8 cellular contexts compared by ENCODE assay signal in the genomic region with DNA sequence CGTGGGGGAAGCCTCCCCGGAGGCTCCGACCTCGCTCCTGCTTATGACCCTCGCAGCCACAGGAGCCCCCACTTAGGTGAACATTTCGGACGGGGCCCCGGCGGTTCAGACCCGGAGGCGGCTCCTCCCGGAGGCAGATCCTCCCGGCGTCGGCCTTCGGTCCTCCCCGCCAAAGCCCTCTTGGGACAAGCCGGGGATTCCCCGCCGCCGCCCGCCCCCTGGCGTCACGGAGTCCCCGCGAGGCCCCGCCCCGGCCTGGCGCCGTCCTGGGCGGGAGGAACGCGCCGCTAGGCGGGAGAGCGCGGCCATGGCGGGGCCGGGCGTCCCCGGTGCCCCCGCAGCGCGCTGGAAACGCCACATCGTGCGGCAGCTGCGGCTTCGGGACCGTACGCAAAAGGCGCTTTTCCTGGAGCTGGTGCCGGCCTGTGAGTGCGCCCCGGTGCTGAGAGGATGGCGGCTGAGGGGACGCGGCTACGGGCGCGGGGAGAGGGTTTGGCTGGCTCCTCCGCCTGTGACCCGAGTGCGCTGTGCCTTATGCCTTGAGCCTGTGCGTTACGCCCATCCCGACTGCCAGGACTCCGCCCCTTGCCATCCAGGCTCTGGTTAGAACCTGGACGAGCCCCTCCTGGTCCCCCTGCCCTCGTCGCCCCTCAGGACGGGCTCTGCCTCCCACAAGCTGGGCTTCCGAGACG. TPM values are rescaled to one million over a fixed set of nuclear protein-coding genes. Genes with fewer than 3 reads are reported as not detected.
A peak's percentile ranks its signal among the peaks of the same experiment; 100 is the strongest.
DNase-seq lines count a peak whose midpoint lies in the region; TF ChIP-seq lines count a peak whose summit lies in the region.

A gene with protein sequence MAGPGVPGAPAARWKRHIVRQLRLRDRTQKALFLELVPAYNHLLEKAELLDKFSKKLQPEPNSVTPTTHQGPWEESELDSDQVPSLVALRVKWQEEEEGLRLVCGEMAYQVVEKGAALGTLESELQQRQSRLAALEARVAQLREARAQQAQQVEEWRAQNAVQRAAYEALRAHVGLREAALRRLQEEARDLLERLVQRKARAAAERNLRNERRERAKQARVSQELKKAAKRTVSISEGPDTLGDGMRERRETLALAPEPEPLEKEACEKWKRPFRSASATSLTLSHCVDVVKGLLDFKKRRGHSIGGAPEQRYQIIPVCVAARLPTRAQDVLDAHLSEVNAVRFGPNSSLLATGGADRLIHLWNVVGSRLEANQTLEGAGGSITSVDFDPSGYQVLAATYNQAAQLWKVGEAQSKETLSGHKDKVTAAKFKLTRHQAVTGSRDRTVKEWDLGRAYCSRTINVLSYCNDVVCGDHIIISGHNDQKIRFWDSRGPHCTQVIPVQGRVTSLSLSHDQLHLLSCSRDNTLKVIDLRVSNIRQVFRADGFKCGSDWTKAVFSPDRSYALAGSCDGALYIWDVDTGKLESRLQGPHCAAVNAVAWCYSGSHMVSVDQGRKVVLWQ (plus strand): TSS at position 273 of the 692 bp plus-strand sequence. CDS start 35 bp downstream, at position 308.

- H3K4me3 ChIP-seq in OCI-LY3 (ENCODE audit: low read length) = peak within 1 kb of the TSS; percentile 85
- peak within 1 kb of the TSS; percentile 79 for H3K4me3 ChIP-seq in mucosa of stomach (ENCODE audit: low read length)

- H3K9ac ChIP-seq in OCI-LY3 (ENCODE audit: low read length) = peak within 1 kb of the TSS; percentile 94
- H3K9ac ChIP-seq in mucosa of stomach (ENCODE audit: low read length) = peak within 1 kb of the TSS; percentile 75

- no TSS peak for BruUV-seq in Calu3 (replicated peaks; lab: Mats Ljungman, UMichigan)

- peaks cover 17% of the 10 kb centered on the region for H3K4me1 ChIP-seq in OCI-LY3 (ENCODE audit: low read length)
- H3K4me1 ChIP-seq in mucosa of stomach (ENCODE audit: control insufficient read depth, insufficient read depth, low read length) = peaks cover 25% of the 10 kb centered on the region

- peaks cover 35% of the 10 kb centered on the region for H3K36me3 Mint-ChIP-seq in Calu3 (ENCODE audit: insufficient read depth, unreplicated experiment)

- peaks cover 26% of the 10 kb centered on the region for H3K4me1 Mint-ChIP-seq in Calu3 (ENCODE audit: low read depth, unreplicated experiment)

- intact Hi-C loops in Calu3 (cut with micrococcal nuclease; ENCODE audit: unreplicated experiment) = loop anchor here (5.0 kb wide), 1 partner anchor 92 kb away; no protein-coding TSS in a partner anchor

- DNase-seq in Calu3 (peak; percentile 94), GM20000 (ENCODE audit: low spot score) (peak; percentile 97), HT1080 (ENCODE audit: low read depth) (peak; percentile 76), activated T-cell treated with anti-CD3 and anti-CD28 coated beads for 4 hours (peak; percentile 82), erythroblast (lab: John Stamatoyannopoulos, UW) (peak; percentile 91 to 95)
- DNase-seq in stimulated activated CD8-positive, alpha-beta memory T cell treated with anti-CD3 and anti-CD28 coated beads, Interleukin-7, amount 100 ng/mL, for 1 hour (ENCODE audit: low read depth in 2 of 2) = peak; percentile 78 to 83

- no peaks in the 10 kb centered on the region for H3K9me3 Mint-ChIP-seq in Calu3 (ENCODE audit: low read depth, unreplicated experiment)

- peak within 1 kb of the TSS; percentile 68 for H3K27ac ChIP-seq in OCI-LY3 (ENCODE audit: low read length)

- CTCF ChIA-PET in Calu3 (lab: Charles Lee) = no interaction called here

- no peaks in the 10 kb centered on the region for H3K27me3 ChIP-seq in OCI-LY3 (ENCODE audit: low read depth, low read length)
- no peaks in the 10 kb centered on the region for H3K27me3 ChIP-seq in mucosa of stomach (ENCODE audit: control insufficient read depth, insufficient read depth, low read length)

- peak within 1 kb of the TSS; percentile 93 for H3K4me2 ChIP-seq in OCI-LY3 (ENCODE audit: low read length)

- peak within 1 kb of the TSS; percentile 88 for H3K4me3 Mint-ChIP-seq in Calu3 (ENCODE audit: low read depth, unreplicated experiment)

- TF ChIP-seq POLR2A in erythroblast (IDR thresholded peaks at IDR 0.05; ENCODE audit: low read length) = peak; percentile 74

- H3K79me2 ChIP-seq in OCI-LY3 (ENCODE audit: low read length) = peaks cover 50% of the 10 kb centered on the region

- H3K9me3 ChIP-seq in OCI-LY3 (ENCODE audit: insufficient read depth, low read length) (no peaks in the 10 kb centered on the region), mucosa of stomach (ENCODE audit: control insufficient read depth, low read length) (no peaks in the 10 kb centered on the region)

- TF ChIP-seq CTCF in Calu3 (IDR thresholded peaks at IDR 0.05; ENCODE audit: unreplicated experiment) = no peak
- no peak for TF ChIP-seq CTCF in GM20000 (IDR thresholded peaks at IDR 0.05; ENCODE audit: extremely low read depth, missing control alignments)
- peak; percentile 7; the same call in 1 of the 2 replicates for TF ChIP-seq CTCF in OCI-LY3 (IDR thresholded peaks at IDR 0.05; ENCODE audit: low read depth, low read length)

- peak within 1 kb of the TSS; percentile 86 for H3K27ac Mint-ChIP-seq in Calu3 (ENCODE audit: unreplicated experiment)

- peaks cover 27% of the 10 kb centered on the region for H3K36me3 ChIP-seq in OCI-LY3 (replicated peaks; ENCODE audit: low read depth, low read length)
- H3K36me3 ChIP-seq in mucosa of stomach (ENCODE audit: control insufficient read depth, insufficient read depth, low read length) = peaks cover 6% of the 10 kb centered on the region

- peaks cover 4% of the 10 kb centered on the region; the same call in 1 of the 2 replicates for H4K20me1 ChIP-seq in OCI-LY3 (ENCODE audit: insufficient read depth, low read length)

- H3K27me3 Mint-ChIP-seq in Calu3 (ENCODE audit: unreplicated experiment) = no peaks in the 10 kb centered on the region

- H2AFZ ChIP-seq in OCI-LY3 (ENCODE audit: low read depth, low read length) = peak within 1 kb of the TSS; percentile 48; the same call in 1 of the 2 replicates

RNA-seq across cellular contexts. Expression of the gene that starts here (rescaled TPM):
- total RNA-seq in Calu3 (2022) = 28.7 and 29.1 TPM in 2 replicates
- 6.2 and 8.6 TPM in 2 replicates for total RNA-seq in HT1080 (2014; rRNA removed; shearing (Covaris generic))
- polyA plus RNA-seq in HT1080 (2015; cell fraction: cytosol; rRNA removed) = 10.9 and 14.4 TPM in 2 replicates
- 170 and 190 TPM in 2 replicates for polyA plus RNA-seq in HT1080 (2015; cell fraction: nucleus; rRNA removed)

Comparison
In these comparisons a context has a peak if more than half of its experiments do, and no peak if none do; other contexts are left out.
1. Peak in every context shown above with its lines: DNase-seq, H3K4me3 ChIP-seq and H3K27ac ChIP-seq.